Comparison of ENCODE assay signal across 8 cellular contexts in the genomic region with DNA sequence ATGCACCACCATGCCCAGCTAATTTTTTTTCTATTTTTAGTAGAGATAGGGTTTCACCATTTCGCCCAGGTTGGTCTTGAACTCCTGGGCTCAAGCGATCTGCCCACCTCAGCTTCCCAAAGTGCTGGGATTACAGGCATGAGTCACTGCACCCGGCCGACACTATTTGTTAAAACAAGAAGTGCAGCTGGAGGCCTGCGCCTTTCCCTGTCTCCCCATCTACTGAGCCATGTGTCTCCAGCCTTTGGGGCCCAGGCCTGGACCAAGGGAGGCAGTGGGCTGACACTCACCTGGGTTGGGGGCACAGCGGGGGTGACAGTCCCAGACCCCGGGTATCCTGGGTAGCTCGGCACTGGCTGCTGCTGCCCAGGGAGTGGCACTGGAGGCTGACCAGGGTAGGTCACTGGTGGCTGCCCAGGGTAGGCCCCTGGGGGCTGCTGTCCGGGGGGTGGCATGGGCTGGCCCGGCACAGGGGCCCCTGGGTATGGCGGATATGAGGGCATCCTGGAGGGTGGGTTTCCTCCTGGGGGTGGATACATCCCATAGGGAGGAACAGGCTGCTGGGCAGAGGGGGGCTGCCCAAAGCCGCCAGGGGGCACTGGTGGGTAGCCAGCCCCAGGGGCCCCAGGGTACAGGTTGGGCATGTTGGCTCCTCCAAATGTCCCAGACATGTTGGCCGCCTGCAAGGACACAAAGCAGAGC. TPM values are rescaled to one million over a fixed set of nuclear protein-coding genes. Genes with fewer than 3 reads are reported as not detected.
DNase-seq lines count a peak whose midpoint lies in the region; ATAC-seq, FAIRE-seq and TF ChIP-seq lines count a peak whose summit lies in the region.

No MANE protein-coding gene starts in this region.

- TF ChIP-seq RAD21 in A549 (conservative IDR thresholded peaks at IDR 0.05 in 1 of 2, IDR thresholded peaks at IDR 0.05 in 1 of 2) = peak; percentile 44 to 52; a peak in 4 of 5 replicates

- no peak for TF ChIP-seq EP300 in A549 (IDR thresholded peaks at IDR 0.05)

- peaks cover 72% of the 10 kb centered on the region for H3K36me3 ChIP-seq in right atrium auricular region

- H3K4me3 ChIP-seq in A549 (no peak overlapping the region), right atrium auricular region (no peak overlapping the region)

- ATAC-seq in A549 = peak; percentile 49 to 80; a peak in 5 of 6 replicates
- ATAC-seq in GM18909 (IDR thresholded peaks at IDR 0.05; ENCODE audit: poor library complexity, unreplicated experiment) = peak; percentile 38
- no peak for ATAC-seq in HG02571 (IDR thresholded peaks at IDR 0.05; ENCODE audit: unreplicated experiment)

- POLR2A ChIA-PET in A549 (lab: Yijun Ruan, JAX) = no interaction called here

- no peaks in the 10 kb centered on the region for H3K27me3 ChIP-seq in right atrium auricular region

- WGBS in A549 (ENCODE audit: missing lambda C conversion rate) = 76% methylated on average over 7 of the region's 13 CpGs

- no peak for TF ChIP-seq POLR2A in A549 (IDR thresholded peaks at IDR 0.05; ENCODE audit: low read length)

- peak in 1 of 2 experiments; percentile 51 for DNase-seq in A549 (ENCODE audit: low read depth in 1 of 2, low spot score in 1 of 2)
- peak; percentile 36 for DNase-seq in T-helper 9 cell
- no peak for DNase-seq in right atrium auricular region (ENCODE audit: low spot score)
- no peak for DNase-seq in D721Med (ENCODE audit: insufficient read length, low spot score)
- no peak for DNase-seq in medulla oblongata (ENCODE audit: extremely low spot score)
- no peak for DNase-seq in NCI-H187 treated with DMSO at 0.1 percent for 48 hours (lab: John Stamatoyannopoulos, UW)

- H3K9me3 ChIP-seq in A549 = no peaks in the 10 kb centered on the region
- no peaks in the 10 kb centered on the region for H3K9me3 ChIP-seq in right atrium auricular region

- CTCF ChIA-PET in A549 (lab: Yijun Ruan, JAX) = interaction anchor here (0.8 to 3.0 kb wide), 11 partner anchors 8 to 54 kb away, joined by 3 to 13 read pairs (median 5); no protein-coding TSS in a partner anchor

- TF ChIP-seq CTCF in A549 (IDR thresholded peaks at IDR 0.05) (peak; percentile 47), right atrium auricular region (IDR thresholded peaks at IDR 0.05) (peak in 1 of 2 donors; percentile 19), D721Med (IDR thresholded peaks at IDR 0.05; ENCODE audit: insufficient read depth, missing control alignments) (no peak)

- H3K4me1 ChIP-seq in A549 (peaks cover 15% of the 10 kb centered on the region), right atrium auricular region (peaks cover 0 to 87% of the 10 kb centered on the region in 2 donors)

- H3K4me2 ChIP-seq in A549 = no peak overlapping the region

- FAIRE-seq in A549 (lab: Jason Lieb, UNC) (no peak), D721Med (lab: Jason Lieb, UNC) (no peak)

- no peak overlapping the region for H3K27ac ChIP-seq in A549
- peak overlapping the region; percentile 68 to 73 for H3K27ac ChIP-seq in right atrium auricular region

TF ChIP-seq in A549, 52 proteins besides CTCF, POLR2A, EP300 and RAD21:
- TF ChIP-seq NPAS2 (CRISPR knock-in tag; IDR thresholded peaks at IDR 0.05; ENCODE audit: borderline replicate concordance) (no peak), SMC3 (IDR thresholded peaks at IDR 0.05) (peak; percentile 61)

RNA-seq across cellular contexts. Expression of a gene that starts 36.3 kb away (rescaled TPM):
- polyA plus RNA-seq in A549 (2011; rRNA removed) (not detected in 2 replicates), A549 (2017; fragmentation: RNase III; extraction: RNeasy Plus Mini Kit Qiagen cat#74134 plus additional on column Dnase treatment) (not detected in 3 replicates)
- 0.05 and 0.07 TPM in 2 replicates for polyA plus RNA-seq in A549 (2012; cell fraction: cytosol; rRNA removed)
- 0.07 TPM in 1 of 2 replicates, not detected in the other for polyA plus RNA-seq in A549 (2012; cell fraction: nucleus; rRNA removed)
- not detected in 2 replicates for polyA minus RNA-seq in A549 (2011; rRNA and poly(A)+ RNA removed)
- total RNA-seq in right atrium auricular region = 10 to 100 TPM; 25.5 to 36.3 TPM

RNA-seq across cellular contexts. Expression of a gene that starts 36.5 kb away (rescaled TPM):
- 92.6 and 123 TPM in 2 replicates for polyA plus RNA-seq in A549 (2011; rRNA removed)
- 98.4 and 119 TPM in 2 replicates for polyA plus RNA-seq in A549 (2012; cell fraction: cytosol; rRNA removed)
- polyA plus RNA-seq in A549 (2012; cell fraction: nucleus; rRNA removed) = 109 and 134 TPM in 2 replicates
- polyA plus RNA-seq in A549 (2017; fragmentation: RNase III; extraction: RNeasy Plus Mini Kit Qiagen cat#74134 plus additional on column Dnase treatment) = 117 to 121 TPM (median 119 TPM) in 3 replicates
- 78.8 and 93.8 TPM in 2 replicates for polyA minus RNA-seq in A549 (2011; rRNA and poly(A)+ RNA removed)
- total RNA-seq in right atrium auricular region = 100 to 1,000 TPM; 224 to 266 TPM

Comparison
In these comparisons a context has a peak if more than half of its experiments do, and no peak if none do; other contexts are left out.
1. H3K27ac ChIP-seq: peak in right atrium auricular region (2 of 2); none in A549 (0 of 2).